1 cellular context compared by ENCODE assay signal in genomic region chr1:221557024-221557423, GRCh38.
TF ChIP-seq lines count a peak whose summit lies in the region.

No MANE protein-coding gene starts in this region.

TF ChIP-seq in SK-N-SH, 30 proteins besides CTCF, POLR2A, EP300 and RAD21 (continued from another document):
- TF ChIP-seq USF1 (IDR thresholded peaks at IDR 0.05; ENCODE audit: borderline replicate concordance, low read depth) = no peak
TF ChIP-seq in SK-N-SH: peak in this region for 0.
